Comparison of ENCODE assay signal across 16 cellular contexts in genomic region chr7:46784746-46785145, GRCh38.
DNase-seq lines count a peak whose midpoint lies in the region; ATAC-seq, FAIRE-seq and TF ChIP-seq lines count a peak whose summit lies in the region.
"Had no signal": no experiment of that assay in that cellular context is flagged by ENCODE, and none has a peak within 500 bp of the region (broad histone marks: within the 10 kb centered on the region; RNA-seq: fewer than 3 reads in every experiment).

No MANE protein-coding gene starts in this region.

- POLR2A ChIA-PET in activated CD4-positive, alpha-beta T cell treated with anti-CD3 and anti-CD28 coated beads for 36 hours (lab: Charles Lee) = no interaction called here

- FAIRE-seq in keratinocyte (lab: Jason Lieb, UNC) = peak; percentile 99

- H3K27ac Mint-ChIP-seq in activated CD4-positive, alpha-beta T cell treated with anti-CD3 and anti-CD28 coated beads for 36 hours = no peak overlapping the region
- H3K27ac Mint-ChIP-seq: activated naive CD4-positive, alpha-beta T cell treated with anti-CD3 and anti-CD28 coated beads, Interleukin-2, amount 10 ng/mL, durations not matched to agents 7 days and 5 days had no signal

- H3K4me1 Mint-ChIP-seq in activated CD4-positive, alpha-beta T cell treated with anti-CD3 and anti-CD28 coated beads for 36 hours = no peaks in the 10 kb centered on the region
- H3K4me1 Mint-ChIP-seq: activated naive CD4-positive, alpha-beta T cell treated with anti-CD3 and anti-CD28 coated beads, Interleukin-2, amount 10 ng/mL, durations not matched to agents 7 days and 5 days had no signal

- H3K27ac ChIP-seq in brain microvascular endothelial cell = no peak overlapping the region
- H3K27ac ChIP-seq in keratinocyte (ENCODE audit: control insufficient read depth, insufficient read depth, low read length) = no peak overlapping the region
- H3K27ac ChIP-seq: gastroesophageal sphincter had no signal

- H3K27me3 Mint-ChIP-seq in activated CD4-positive, alpha-beta T cell treated with anti-CD3 and anti-CD28 coated beads for 36 hours = no peaks in the 10 kb centered on the region
- H3K27me3 Mint-ChIP-seq: activated naive CD4-positive, alpha-beta T cell treated with anti-CD3 and anti-CD28 coated beads, Interleukin-2, amount 10 ng/mL, durations not matched to agents 7 days and 5 days had no signal

- no peak overlapping the region for H3K9ac ChIP-seq in keratinocyte (ENCODE audit: control insufficient read depth, extremely low read depth, insufficient read depth, low read length)

- intact Hi-C loops in activated CD4-positive, alpha-beta T cell treated with anti-CD3 and anti-CD28 coated beads for 36 hours (cut with DNase I, micrococcal nuclease) = no loop called here

- H3K9me3 ChIP-seq in keratinocyte (ENCODE audit: control insufficient read depth, low read depth, low read length) = no peaks in the 10 kb centered on the region
- H3K9me3 ChIP-seq: gastroesophageal sphincter had no signal

- H3K4me3 ChIP-seq in brain microvascular endothelial cell (ENCODE audit: low read depth, low read length) = no peak overlapping the region
- no peak overlapping the region for H3K4me3 ChIP-seq in keratinocyte (ENCODE audit: control insufficient read depth in 2 of 3, extremely low read depth in 1 of 3, insufficient read depth in 2 of 3, low read depth in 1 of 3, low read length in 3 of 3)
- H3K4me3 ChIP-seq: gastroesophageal sphincter had no signal

- no peaks in the 10 kb centered on the region for H3K36me3 Mint-ChIP-seq in activated CD4-positive, alpha-beta T cell treated with anti-CD3 and anti-CD28 coated beads for 36 hours (ENCODE audit: low read depth)
- H3K36me3 Mint-ChIP-seq: activated naive CD4-positive, alpha-beta T cell treated with anti-CD3 and anti-CD28 coated beads, Interleukin-2, amount 10 ng/mL, durations not matched to agents 7 days and 5 days had no signal

- H3K79me2 ChIP-seq in keratinocyte (ENCODE audit: control insufficient read depth, insufficient read depth, low read length) = no peaks in the 10 kb centered on the region

- in situ Hi-C loops in brain microvascular endothelial cell (cut with HindIII; ENCODE audit: low pct_ligation_motif_present, low sequenced_read_pairs) = no loop called here

- no peak for ATAC-seq in activated CD4-positive, alpha-beta T cell treated with anti-CD3 and anti-CD28 coated beads for 36 hours
- ATAC-seq: gastroesophageal sphincter had no signal

- no peak for TF ChIP-seq CTCF in brain microvascular endothelial cell (IDR thresholded peaks at IDR 0.05; ENCODE audit: low read depth, low read length, missing control alignments)
- TF ChIP-seq CTCF in keratinocyte (optimal IDR thresholded peaks at IDR 0.05 in 1 of 3, IDR thresholded peaks at IDR 0.05 in 1 of 3, conservative IDR thresholded peaks at IDR 0.05 in 1 of 3; ENCODE audit: extremely low read depth in 1 of 3, insufficient read depth in 2 of 3, low read length in 3 of 3) = no peak

- H3K27me3 ChIP-seq in brain microvascular endothelial cell (replicated peaks) (no peaks in the 10 kb centered on the region), keratinocyte (ENCODE audit: control insufficient read depth, extremely low read depth, insufficient read depth, low read length) (no peaks in the 10 kb centered on the region)
- H3K27me3 ChIP-seq: gastroesophageal sphincter had no signal

- H3K4me3 Mint-ChIP-seq in activated CD4-positive, alpha-beta T cell treated with anti-CD3 and anti-CD28 coated beads for 36 hours = no peak overlapping the region
- H3K4me3 Mint-ChIP-seq: activated naive CD4-positive, alpha-beta T cell treated with anti-CD3 and anti-CD28 coated beads, Interleukin-2, amount 10 ng/mL, durations not matched to agents 7 days and 5 days had no signal

- DNase-seq in AG20443 (ENCODE audit: low spot score) = peak; percentile 15
- DNase-seq in LHCN-M2 (ENCODE audit: low read depth) = peak; percentile 85
- DNase-seq in brain microvascular endothelial cell = peak; percentile 57
- DNase-seq in keratinocyte (ENCODE audit: low read depth, low spot score) = peak; percentile 33
- DNase-seq in activated CD4-positive, alpha-beta T cell treated with anti-CD3 and anti-CD28 coated beads for 36 hours = no peak
- no peak for DNase-seq in UCSD-AML1 (lab: John Stamatoyannopoulos, UW; ENCODE audit: unreplicated experiment)
- no peak for DNase-seq in MV-4-11 (lab: John Stamatoyannopoulos, UW)
- no peak for DNase-seq in effector CD8-positive, alpha-beta T cell (lab: John Stamatoyannopoulos, UW)
- DNase-seq: activated naive CD4-positive, alpha-beta T cell treated with anti-CD3 and anti-CD28 coated beads, Interleukin-2, amount 10 ng/mL, durations not matched to agents 7 days and 5 days; AML-193; Karpas-422; NCI-H187 treated with DMSO at 0.1 percent for 48 hours; NCI-H748 treated with DMSO at 0.1 percent for 48 hours; SIG-M5; trophoblast cell had no signal

- H3K9me3 Mint-ChIP-seq in activated CD4-positive, alpha-beta T cell treated with anti-CD3 and anti-CD28 coated beads for 36 hours (ENCODE audit: low read depth) = peaks cover 4% of the 10 kb centered on the region

- H3K9me1 ChIP-seq in keratinocyte (ENCODE audit: control insufficient read depth, extremely low read depth, insufficient read depth, low read length) = no peaks in the 10 kb centered on the region

- dilution Hi-C loops in keratinocyte (cut with MboI; ENCODE audit: extremely low pct_ligation_motif_present, low sequenced_read_pairs) = no loop called here

- peaks cover 27% of the 10 kb centered on the region for H3K4me1 ChIP-seq in keratinocyte (ENCODE audit: control insufficient read depth, extremely low read depth, insufficient read depth, low read length)
- H3K4me1 ChIP-seq: gastroesophageal sphincter had no signal

- CTCF ChIA-PET in activated CD4-positive, alpha-beta T cell treated with anti-CD3 and anti-CD28 coated beads for 36 hours (lab: Charles Lee) = no interaction called here

- no peaks in the 10 kb centered on the region for H4K20me1 ChIP-seq in keratinocyte (ENCODE audit: control insufficient read depth, extremely low read depth, insufficient read depth, low read length)

- H3K4me2 ChIP-seq in keratinocyte (ENCODE audit: control insufficient read depth, extremely low read depth, insufficient read depth, low read depth, low read length) = peak overlapping the region; percentile 41

- no peaks in the 10 kb centered on the region for H3K36me3 ChIP-seq in brain microvascular endothelial cell (replicated peaks)
- no peaks in the 10 kb centered on the region for H3K36me3 ChIP-seq in keratinocyte (ENCODE audit: control insufficient read depth in 2 of 2, extremely low read depth in 1 of 2, insufficient read depth in 2 of 2, low read length in 2 of 2)
- H3K36me3 ChIP-seq: gastroesophageal sphincter had no signal

- H2AFZ ChIP-seq in keratinocyte (ENCODE audit: control insufficient read depth, low read length) = no peak overlapping the region

Comparison
In these comparisons a context has a peak if more than half of its experiments do, and no peak if none do; other contexts are left out.
1. DNase-seq: peak in AG20443 (single experiment), LHCN-M2 (single experiment), brain microvascular endothelial cell (single experiment) and keratinocyte (single experiment); none in activated CD4-positive, alpha-beta T cell treated with anti-CD3 and anti-CD28 coated beads for 36 hours (single experiment), UCSD-AML1 (single experiment), MV-4-11 (single experiment) and effector CD8-positive, alpha-beta T cell (single experiment).